14 cellular contexts compared by ENCODE assay signal in the genomic region with DNA sequence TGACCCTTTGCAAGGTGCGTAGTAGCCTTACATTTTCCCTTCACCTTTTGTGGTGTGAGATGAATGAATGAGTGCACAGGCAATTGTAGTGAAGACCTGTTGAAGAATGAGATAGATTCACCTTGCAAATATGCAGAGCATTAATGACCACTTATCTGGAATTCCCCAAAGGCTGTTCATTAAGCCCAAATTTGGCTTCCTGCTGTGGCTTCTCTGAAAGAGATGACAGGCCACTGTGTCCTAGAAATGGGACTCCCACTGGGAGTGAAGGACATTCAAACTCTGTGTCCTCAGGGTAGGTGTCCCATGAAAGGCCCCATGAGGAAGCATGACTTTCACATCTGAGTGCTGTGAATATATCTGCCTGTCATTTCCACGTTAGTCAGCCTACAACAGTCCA.
DNase-seq lines count a peak whose midpoint lies in the region; ATAC-seq and TF ChIP-seq lines count a peak whose summit lies in the region.
"Had no signal": no experiment of that assay in that cellular context is flagged by ENCODE, and none has a peak within 500 bp of the region (broad histone marks: within the 10 kb centered on the region; RNA-seq: fewer than 3 reads in every experiment).

No MANE protein-coding gene starts in this region.

- H3K4me3 Mint-ChIP-seq in nephron progenitor cell, result no peak overlapping the region
- H3K4me3 Mint-ChIP-seq: CD4-positive, CD25-positive, alpha-beta regulatory T cell had no signal

- no peak for ATAC-seq in GM18517 (IDR thresholded peaks at IDR 0.05; ENCODE audit: unreplicated experiment)

- intact Hi-C loops in lower leg skin (cut with DNase I; ENCODE audit: low total_unique reads), result no loop called here

- peaks cover 53% of the 10 kb centered on the region for H3K36me3 ChIP-seq in OCI-LY3 (replicated peaks; ENCODE audit: low read depth, low read length)
- H3K36me3 ChIP-seq: BLaER1 treated with 17β-estradiol and CSF1 and Interleukin-3, amounts not matched to agents 10 nM and 100 nM; HAP-1 had no signal

- H3K27ac Mint-ChIP-seq in nephron progenitor cell, result no peak overlapping the region
- H3K27ac Mint-ChIP-seq: CD4-positive, CD25-positive, alpha-beta regulatory T cell had no signal

- H4K20me1 ChIP-seq in OCI-LY3 (ENCODE audit: insufficient read depth, low read length), result no peaks in the 10 kb centered on the region
- H4K20me1 ChIP-seq: BLaER1 treated with 17β-estradiol and CSF1 and Interleukin-3, amounts not matched to agents 10 nM and 100 nM had no signal

- H3K9me3 Mint-ChIP-seq in nephron progenitor cell, result peaks cover 20% of the 10 kb centered on the region

- DNase-seq in A172 (ENCODE audit: low spot score) (peak; percentile 8), M059J (ENCODE audit: low read depth) (peak; percentile 39), kidney glomerular epithelial cell (lab: John Stamatoyannopoulos, UW) (peak; percentile 20), lower leg skin (ENCODE audit: low spot score in 2 of 2) (no peak), HT-29 (ENCODE audit: low spot score) (no peak), nephron progenitor cell (no peak)
- DNase-seq: 8988T; ACHN; CD4-positive, CD25-positive, alpha-beta regulatory T cell; DMS53 had no signal

- H3K4me3 ChIP-seq in OCI-LY3 (ENCODE audit: low read length) (peak overlapping the region; percentile 18; the same call in 1 of the 2 replicates), lower leg skin (ENCODE audit: low read depth, poor library complexity, severe bottlenecking) (no peak overlapping the region)
- H3K4me3 ChIP-seq: BLaER1 treated with 17β-estradiol and CSF1 and Interleukin-3, amounts not matched to agents 10 nM and 100 nM; HAP-1 had no signal

- TF ChIP-seq POLR2A in lower leg skin (IDR thresholded peaks at IDR 0.05), result no peak

- no peak overlapping the region; the same call in 1 of the 2 replicates for H2AFZ ChIP-seq in OCI-LY3 (ENCODE audit: low read depth, low read length)

- H3K9me3 ChIP-seq in OCI-LY3 (ENCODE audit: insufficient read depth, low read length), result peaks cover 45% of the 10 kb centered on the region
- H3K9me3 ChIP-seq: HAP-1 had no signal

- peaks cover 10% of the 10 kb centered on the region for H3K36me3 Mint-ChIP-seq in nephron progenitor cell (ENCODE audit: low read depth)
- H3K36me3 Mint-ChIP-seq: CD4-positive, CD25-positive, alpha-beta regulatory T cell had no signal

- TF ChIP-seq CTCF in OCI-LY3 (IDR thresholded peaks at IDR 0.05; ENCODE audit: low read depth, low read length) (no peak), lower leg skin (IDR thresholded peaks at IDR 0.05) (no peak), nephron progenitor cell (IDR thresholded peaks at IDR 0.05) (no peak)

- 86 to 92% methylated on average over 2 of the region's 2 CpGs for WGBS in lower leg skin, 2 donors

- H3K4me1 ChIP-seq in OCI-LY3 (ENCODE audit: low read length), result peaks cover 33% of the 10 kb centered on the region
- H3K4me1 ChIP-seq: BLaER1 treated with 17β-estradiol and CSF1 and Interleukin-3, amounts not matched to agents 10 nM and 100 nM had no signal

- H3K79me2 ChIP-seq in OCI-LY3 (ENCODE audit: low read length), result no peaks in the 10 kb centered on the region

- H3K9ac ChIP-seq in OCI-LY3 (ENCODE audit: low read length), result peak overlapping the region; percentile 9; the same call in 1 of the 2 replicates
- H3K9ac ChIP-seq: BLaER1 treated with 17β-estradiol and CSF1 and Interleukin-3, amounts not matched to agents 10 nM and 100 nM had no signal

- H3K4me2 ChIP-seq in OCI-LY3 (ENCODE audit: low read length), result peak overlapping the region; percentile 51
- H3K4me2 ChIP-seq: BLaER1 treated with 17β-estradiol and CSF1 and Interleukin-3, amounts not matched to agents 10 nM and 100 nM had no signal

- no peaks in the 10 kb centered on the region for H3K27me3 ChIP-seq in OCI-LY3 (ENCODE audit: low read depth, low read length)
- H3K27me3 ChIP-seq: BLaER1 treated with 17β-estradiol and CSF1 and Interleukin-3, amounts not matched to agents 10 nM and 100 nM had no signal

- peak overlapping the region; percentile 71 for H3K27ac ChIP-seq in OCI-LY3 (ENCODE audit: low read length)
- H3K27ac ChIP-seq: BLaER1 treated with 17β-estradiol and CSF1 and Interleukin-3, amounts not matched to agents 10 nM and 100 nM had no signal

- H3K27me3 Mint-ChIP-seq in nephron progenitor cell (ENCODE audit: low read depth, poor library complexity), result no peaks in the 10 kb centered on the region
- H3K27me3 Mint-ChIP-seq: CD4-positive, CD25-positive, alpha-beta regulatory T cell had no signal

- H3K4me1 Mint-ChIP-seq in nephron progenitor cell, result no peaks in the 10 kb centered on the region
- H3K4me1 Mint-ChIP-seq: CD4-positive, CD25-positive, alpha-beta regulatory T cell had no signal

Comparison
In these comparisons a context has a peak if more than half of its experiments do, and no peak if none do; other contexts are left out.
1. DNase-seq: peak in A172 (single experiment), M059J (single experiment) and kidney glomerular epithelial cell (single experiment); none in lower leg skin (0 of 2), HT-29 (single experiment) and nephron progenitor cell (single experiment).